Comparison of ENCODE assay signal across 1 cellular context in genomic region chr10:126511917-126512487, GRCh38.
TF ChIP-seq lines count a peak whose summit lies in the region.

No MANE protein-coding gene starts in this region.

TF ChIP-seq in K562, 482 proteins besides CTCF, POLR2A, EP300 and RAD21 (continued from another document):
- TF ChIP-seq POLR3A (IDR thresholded peaks at IDR 0.05; ENCODE audit: borderline replicate concordance, extremely low read depth, insufficient read depth, insufficient read length) (no peak), ZNF165 (CRISPR knock-in tag; IDR thresholded peaks at IDR 0.05; ENCODE audit: borderline replicate concordance) (no peak), YY1 (IDR thresholded peaks at IDR 0.05; ENCODE audit: borderline replicate concordance in 1 of 3, control insufficient read depth in 1 of 3, extremely low read depth in 1 of 3, insufficient read depth in 3 of 3, insufficient read length in 1 of 3, insufficient replicate concordance in 2 of 3, low read depth in 1 of 3, low read length in 2 of 3) (no peak), KDM5B (IDR thresholded peaks at IDR 0.05; ENCODE audit: insufficient replicate concordance, low read depth, low read length) (no peak), THRB (CRISPR knock-in tag; conservative IDR thresholded peaks at IDR 0.05) (no peak), CBFB (CRISPR knock-in tag; IDR thresholded peaks at IDR 0.05) (no peak), NBN (IDR thresholded peaks at IDR 0.05; ENCODE audit: low read depth) (no peak), PRMT5 (CRISPR knock-in tag; IDR thresholded peaks at IDR 0.05) (no peak)
- TF ChIP-seq, protein P1, sequence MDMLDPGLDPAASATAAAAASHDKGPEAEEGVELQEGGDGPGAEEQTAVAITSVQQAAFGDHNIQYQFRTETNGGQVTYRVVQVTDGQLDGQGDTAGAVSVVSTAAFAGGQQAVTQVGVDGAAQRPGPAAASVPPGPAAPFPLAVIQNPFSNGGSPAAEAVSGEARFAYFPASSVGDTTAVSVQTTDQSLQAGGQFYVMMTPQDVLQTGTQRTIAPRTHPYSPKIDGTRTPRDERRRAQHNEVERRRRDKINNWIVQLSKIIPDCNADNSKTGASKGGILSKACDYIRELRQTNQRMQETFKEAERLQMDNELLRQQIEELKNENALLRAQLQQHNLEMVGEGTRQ (CRISPR knock-in tag; IDR thresholded peaks at IDR 0.05) = no peak
